9 cellular contexts compared by ENCODE assay signal in the genomic region with DNA sequence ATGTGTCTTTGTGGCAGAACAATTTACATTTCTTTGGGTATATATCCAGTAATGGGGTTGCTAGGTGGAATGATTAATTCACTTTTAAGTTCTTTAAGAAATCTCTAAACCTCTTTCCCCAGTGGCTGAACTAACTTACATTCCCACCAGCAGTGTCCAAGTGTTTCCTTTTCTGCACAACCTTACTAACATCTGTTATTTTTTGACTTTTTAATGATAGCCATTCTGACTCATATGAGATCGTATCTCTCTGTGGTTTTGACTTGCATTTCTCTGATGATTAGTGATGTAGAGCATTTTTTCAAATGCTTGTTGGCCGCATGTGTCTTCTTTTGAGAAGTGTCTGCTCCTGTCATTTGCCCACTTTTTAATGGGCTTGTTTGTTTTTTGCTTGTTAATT. TPM values are rescaled to one million over a fixed set of nuclear protein-coding genes. Genes with fewer than 3 reads are reported as not detected.
DNase-seq lines count a peak whose midpoint lies in the region; ATAC-seq and TF ChIP-seq lines count a peak whose summit lies in the region.
"Had no signal": no experiment of that assay in that cellular context is flagged by ENCODE, and none has a peak within 500 bp of the region (broad histone marks: within the 10 kb centered on the region; RNA-seq: fewer than 3 reads in every experiment).

No MANE protein-coding gene starts in this region.

- H3K4me1 Mint-ChIP-seq in CD14-positive monocyte: peaks cover 8% of the 10 kb centered on the region
- peaks cover 2% of the 10 kb centered on the region for H3K4me1 Mint-ChIP-seq in endothelial cell (ENCODE audit: unreplicated experiment)
- H3K4me1 Mint-ChIP-seq: activated naive CD4-positive, alpha-beta T cell treated with anti-CD3 and anti-CD28 coated beads, Interleukin-2, amount 50 U/mL, for 24 hours had no signal

- H3K4me3 Mint-ChIP-seq in CD14-positive monocyte (no peak overlapping the region), endothelial cell (ENCODE audit: unreplicated experiment) (no peak overlapping the region)
- H3K4me3 Mint-ChIP-seq: activated naive CD4-positive, alpha-beta T cell treated with anti-CD3 and anti-CD28 coated beads, Interleukin-2, amount 50 U/mL, for 24 hours had no signal

- H3K27ac Mint-ChIP-seq in CD14-positive monocyte (no peak overlapping the region), endothelial cell (ENCODE audit: unreplicated experiment) (no peak overlapping the region)
- H3K27ac Mint-ChIP-seq: activated naive CD4-positive, alpha-beta T cell treated with anti-CD3 and anti-CD28 coated beads, Interleukin-2, amount 50 U/mL, for 24 hours had no signal

- peak; percentile 41 for ATAC-seq in GM21717 (IDR thresholded peaks at IDR 0.05; ENCODE audit: unreplicated experiment)

- DNase-seq in GM03348 (ENCODE audit: low spot score): peak; percentile 39
- peak; percentile 84 for DNase-seq in HT1080 (ENCODE audit: low read depth)
- DNase-seq in fibroblast of gingiva (ENCODE audit: low read depth): peak; percentile 61
- no peak for DNase-seq in CD14-positive monocyte (ENCODE audit: low spot score)
- no peak for DNase-seq in central memory CD4-positive, alpha-beta T cell
- DNase-seq in endothelial cell (ENCODE audit: low spot score): no peak
- DNase-seq in globus pallidus (ENCODE audit: low spot score): no peak

- intact Hi-C loops in CD14-positive monocyte (cut with micrococcal nuclease): no loop called here

- H3K27me3 Mint-ChIP-seq in CD14-positive monocyte (ENCODE audit: low read depth in 3 of 3) (peaks cover 0 to 3% (median 2%) of the 10 kb centered on the region in 3 donors), endothelial cell (ENCODE audit: unreplicated experiment) (peaks cover 2% of the 10 kb centered on the region)
- H3K27me3 Mint-ChIP-seq: activated naive CD4-positive, alpha-beta T cell treated with anti-CD3 and anti-CD28 coated beads, Interleukin-2, amount 50 U/mL, for 24 hours had no signal

- H3K9me3 Mint-ChIP-seq in CD14-positive monocyte: peaks cover 7 to 22% (median 15%) of the 10 kb centered on the region in 7 donors
- peaks cover 9% of the 10 kb centered on the region for H3K9me3 Mint-ChIP-seq in endothelial cell (ENCODE audit: unreplicated experiment)

- H3K36me3 Mint-ChIP-seq in CD14-positive monocyte (peaks cover 7 to 11% of the 10 kb centered on the region in 2 donors), endothelial cell (ENCODE audit: low read depth, unreplicated experiment) (peaks cover 21% of the 10 kb centered on the region)

- TF ChIP-seq CTCF in CD14-positive monocyte (IDR thresholded peaks at IDR 0.05) (no peak), endothelial cell (IDR thresholded peaks at IDR 0.05; ENCODE audit: unreplicated experiment) (no peak)

RNA-seq across cellular contexts. Expression of a gene that starts 43.1 kb away (rescaled TPM):
- total RNA-seq in HT1080 (2014; rRNA removed; shearing (Covaris generic)): not detected in 2 replicates
- not detected in 2 replicates for polyA plus RNA-seq in HT1080 (2015; cell fraction: cytosol; rRNA removed)
- not detected in 2 replicates for polyA plus RNA-seq in HT1080 (2015; cell fraction: nucleus; rRNA removed)
- polyA plus RNA-seq in CD14-positive monocyte: under 1 TPM; 0.07 to 0.12 TPM
- total RNA-seq in endothelial cell (ENCODE audit: unreplicated experiment): not detected

Comparison
In these comparisons a context has a peak if more than half of its experiments do, and no peak if none do; other contexts are left out.
1. DNase-seq: peak in GM03348 (single experiment), HT1080 (single experiment) and fibroblast of gingiva (single experiment); none in CD14-positive monocyte (single experiment), central memory CD4-positive, alpha-beta T cell (single experiment), endothelial cell (single experiment) and globus pallidus (single experiment).